Comparison of ENCODE assay signal across 14 cellular contexts in genomic region chr16:822174-822908, GRCh38. TPM values are rescaled to one million over a fixed set of nuclear protein-coding genes. Genes with fewer than 3 reads are reported as not detected.
A peak's percentile ranks its signal among the peaks of the same experiment; 100 is the strongest.
DNase-seq lines count a peak whose midpoint lies in the region; ATAC-seq and TF ChIP-seq lines count a peak whose summit lies in the region.
"Had no signal": no experiment of that assay in that cellular context is flagged by ENCODE, and none has a peak within 500 bp of the region (broad histone marks: within the 10 kb centered on the region; RNA-seq: fewer than 3 reads in every experiment).

No MANE protein-coding gene starts in this region.

- H3K4me1 Mint-ChIP-seq in neural progenitor cell, result peaks cover 18% of the 10 kb centered on the region

- H3K4me1 ChIP-seq in BLaER1 (peaks cover 84% of the 10 kb centered on the region), neural progenitor cell (peaks cover 4% of the 10 kb centered on the region), upper lobe of right lung (no peaks in the 10 kb centered on the region), left ventricle myocardium inferior (no peaks in the 10 kb centered on the region)
- H3K4me1 ChIP-seq: HAP-1 had no signal

- no peaks in the 10 kb centered on the region for H3K36me3 Mint-ChIP-seq in neural progenitor cell
- H3K36me3 Mint-ChIP-seq: CD8-positive, alpha-beta memory T cell had no signal

- no peak for ATAC-seq in upper lobe of right lung

- H3K9me3 ChIP-seq in BLaER1, result peaks cover 26% of the 10 kb centered on the region
- H3K9me3 ChIP-seq in neural progenitor cell (ENCODE audit: low read depth), result no peaks in the 10 kb centered on the region
- H3K9me3 ChIP-seq in upper lobe of right lung, result no peaks in the 10 kb centered on the region
- no peaks in the 10 kb centered on the region for H3K9me3 ChIP-seq in left ventricle myocardium inferior (replicated peaks)
- H3K9me3 ChIP-seq: HAP-1 had no signal

- H3K9me3 Mint-ChIP-seq in neural progenitor cell, result peaks cover 10% of the 10 kb centered on the region
- H3K9me3 Mint-ChIP-seq: CD8-positive, alpha-beta memory T cell had no signal

- H2AFZ ChIP-seq in neural progenitor cell (replicated peaks), result no peak overlapping the region

- TF ChIP-seq CTCF in neural progenitor cell (IDR thresholded peaks at IDR 0.05) (no peak), upper lobe of right lung (IDR thresholded peaks at IDR 0.05) (no peak), left ventricle myocardium inferior (IDR thresholded peaks at IDR 0.05; ENCODE audit: borderline replicate concordance) (no peak)

- H3K36me3 ChIP-seq in BLaER1 (no peaks in the 10 kb centered on the region), neural progenitor cell (no peaks in the 10 kb centered on the region), upper lobe of right lung (no peaks in the 10 kb centered on the region), left ventricle myocardium inferior (no peaks in the 10 kb centered on the region)
- H3K36me3 ChIP-seq: HAP-1 had no signal

- no peaks in the 10 kb centered on the region for H4K20me1 ChIP-seq in BLaER1
- no peaks in the 10 kb centered on the region for H4K20me1 ChIP-seq in neural progenitor cell (ENCODE audit: low read depth)

- no peak overlapping the region for H3K27ac ChIP-seq in BLaER1
- no peak overlapping the region for H3K27ac ChIP-seq in neural progenitor cell
- H3K27ac ChIP-seq in upper lobe of right lung, result no peak overlapping the region
- H3K27ac ChIP-seq in left ventricle myocardium inferior (replicated peaks), result no peak overlapping the region

- H3K4me3 Mint-ChIP-seq in neural progenitor cell, result no peak overlapping the region
- H3K4me3 Mint-ChIP-seq: CD8-positive, alpha-beta memory T cell had no signal

- H3K79me2 ChIP-seq in neural progenitor cell (ENCODE audit: low read depth), result no peaks in the 10 kb centered on the region

- H3K4me3 ChIP-seq in BLaER1 (no peak overlapping the region), neural progenitor cell (no peak overlapping the region), upper lobe of right lung (no peak overlapping the region), left ventricle myocardium inferior (no peak overlapping the region)
- H3K4me3 ChIP-seq: HAP-1, K562 had no signal

- H3K9ac ChIP-seq in BLaER1 (no peak overlapping the region), neural progenitor cell (no peak overlapping the region)

- no peaks in the 10 kb centered on the region for H3K27me3 ChIP-seq in BLaER1
- H3K27me3 ChIP-seq in neural progenitor cell, result peaks cover 15% of the 10 kb centered on the region
- peaks cover 13% of the 10 kb centered on the region for H3K27me3 ChIP-seq in upper lobe of right lung
- peaks cover 91% of the 10 kb centered on the region for H3K27me3 ChIP-seq in left ventricle myocardium inferior (ENCODE audit: low read depth)

- H3F3A ChIP-seq in neural progenitor cell (ENCODE audit: low read depth), result peaks cover 10% of the 10 kb centered on the region

- H3K4me2 ChIP-seq in BLaER1 (0 out of 2 replicates have a peak overlapping the region, but pooled peaks have one; percentile 12), neural progenitor cell (no peak overlapping the region)

- H3K27ac Mint-ChIP-seq in neural progenitor cell, result peak overlapping the region; percentile 64

- intact Hi-C loops in upper lobe of right lung (cut with DNase I), result no loop called here
- intact Hi-C loops in left ventricle myocardium inferior (cut with micrococcal nuclease), result no loop called here

- peak; percentile 47 for DNase-seq in A172 (ENCODE audit: low spot score)
- DNase-seq in NCI-H774 (lab: John Stamatoyannopoulos, UW), result peak; percentile 2
- DNase-seq in neural progenitor cell (ENCODE audit: low spot score), result no peak
- DNase-seq in upper lobe of right lung, result no peak
- no peak for DNase-seq in inferior parietal cortex (ENCODE audit: extremely low spot score)
- no peak for DNase-seq in left ventricle myocardium inferior
- DNase-seq: CD8-positive, alpha-beta memory T cell; DND-41; GDM1 had no signal

- peaks cover 3% of the 10 kb centered on the region for H3K27me3 Mint-ChIP-seq in neural progenitor cell (ENCODE audit: insufficient read depth, low read depth)

RNA-seq across cellular contexts. Expression of gene GNG13, which starts 21.8 kb away (rescaled TPM):
- not detected in 2 replicates for total RNA-seq in A172 (2014; rRNA removed; shearing (Covaris generic))
- total RNA-seq in neural progenitor cell (ENCODE audit: low replicate concordance) (not detected in 2 replicates), upper lobe of right lung (not detected), left ventricle myocardium inferior (not detected)
- total RNA-seq: A673; CD8-positive, alpha-beta memory T cell; H1; K562 had no signal

RNA-seq across cellular contexts. Expression of gene CHTF18, which starts 33.9 kb away (rescaled TPM):
- 36.9 and 44.2 TPM in 2 replicates for total RNA-seq in A172 (2014; rRNA removed; shearing (Covaris generic))
- 35.6 and 124 TPM in 2 replicates for total RNA-seq in neural progenitor cell (ENCODE audit: low replicate concordance)
- total RNA-seq in upper lobe of right lung, result 12.3 TPM
- 3.1 TPM for total RNA-seq in left ventricle myocardium inferior

RNA-seq across cellular contexts. Expression of gene RPUSD1, which starts 34.2 kb away (rescaled TPM):
- 58.3 and 70.0 TPM in 2 replicates for total RNA-seq in A172 (2014; rRNA removed; shearing (Covaris generic))
- total RNA-seq in neural progenitor cell (ENCODE audit: low replicate concordance), result 5.6 and 22.7 TPM in 2 replicates
- 14.2 TPM for total RNA-seq in upper lobe of right lung
- 10.6 TPM for total RNA-seq in left ventricle myocardium inferior

Comparison
In these comparisons a context has a peak if more than half of its experiments do, and no peak if none do; other contexts are left out.
1. DNase-seq: peak in A172 (single experiment) and NCI-H774 (single experiment); none in neural progenitor cell (single experiment), upper lobe of right lung (single experiment), inferior parietal cortex (single experiment) and left ventricle myocardium inferior (single experiment).